In the genomic region with DNA sequence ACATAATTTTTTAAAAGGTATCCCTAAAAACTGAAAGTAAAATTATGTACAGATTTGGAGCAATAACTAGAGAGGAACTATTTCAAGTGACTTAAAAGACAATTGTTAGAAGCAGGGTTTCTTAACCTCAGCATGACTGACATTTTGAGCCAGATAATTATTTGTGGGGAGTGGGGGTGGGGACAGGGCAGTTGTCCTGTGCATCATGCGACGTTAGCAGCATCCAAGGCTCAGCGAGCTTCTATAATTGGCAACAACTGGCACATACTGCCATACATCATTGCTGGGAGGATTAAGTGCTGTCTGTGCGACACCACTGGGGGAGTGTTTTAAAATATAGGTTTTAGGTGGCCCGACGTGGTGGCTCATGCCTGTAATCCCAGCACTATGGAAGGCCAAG, we compare ENCODE assay signal across 24 cellular contexts. TPM values are rescaled to one million over a fixed set of nuclear protein-coding genes. Genes with fewer than 3 reads are reported as not detected.
DNase-seq lines count a peak whose midpoint lies in the region; ATAC-seq and TF ChIP-seq lines count a peak whose summit lies in the region.
"Had no signal": no experiment of that assay in that cellular context is flagged by ENCODE, and none has a peak within 500 bp of the region (broad histone marks: within the 10 kb centered on the region; RNA-seq: fewer than 3 reads in every experiment).

No MANE protein-coding gene starts in this region.

- peaks cover 7% of the 10 kb centered on the region for H3K9me3 ChIP-seq in endodermal cell (ENCODE audit: control insufficient read depth, low read length)
- H3K9me3 ChIP-seq: gastroesophageal sphincter, left lung had no signal

- TF ChIP-seq CTCF in endodermal cell (conservative IDR thresholded peaks at IDR 0.05) = no peak

- peaks cover 27% of the 10 kb centered on the region for H3K36me3 Mint-ChIP-seq in endodermal cell (ENCODE audit: low read depth)

- WGBS in endodermal cell (ENCODE audit: insufficient coverage in 1 of 2, insufficient read length in 1 of 2), 2 experiments = 96 to 97% methylated on average over 5 to 6 of the region's 6 CpGs

- H3K4me3 ChIP-seq in endodermal cell (ENCODE audit: low read length) = no peak overlapping the region
- H3K4me3 ChIP-seq: gastroesophageal sphincter, left lung, SK-N-MC had no signal

- H3K27me3 Mint-ChIP-seq in endodermal cell (ENCODE audit: insufficient read depth) = no peaks in the 10 kb centered on the region
- H3K27me3 Mint-ChIP-seq: activated naive CD4-positive, alpha-beta T cell treated with anti-CD3 and anti-CD28 coated beads, Interleukin-2, amount 50 U/mL, for 24 hours; CD4-positive, alpha-beta T cell; naive thymus-derived CD4-positive, alpha-beta T cell; stimulated activated memory B cell treated with anti-CD40 and anti-IgM and Interleukin-4, amounts not matched to agents 10 μg/mL and 1 μg/mL and 100 μg/mL, for 72 hours had no signal

- H3K4me3 Mint-ChIP-seq in endodermal cell = no peak overlapping the region
- H3K4me3 Mint-ChIP-seq: activated naive CD4-positive, alpha-beta T cell treated with anti-CD3 and anti-CD28 coated beads, Interleukin-2, amount 50 U/mL, for 24 hours; CD4-positive, alpha-beta T cell; HFFc6; mesothelial cell of epicardium; stimulated activated memory B cell treated with anti-CD40 and anti-IgM and Interleukin-4, amounts not matched to agents 10 μg/mL and 1 μg/mL and 100 μg/mL, for 72 hours; T-helper 1 cell treated with Interleukin-12 subunit alpha and Interleukin-12 subunit beta and Interleukin-4 antibody, amounts not matched to agents 30 μg/mL and 1 μg/mL, for 36 hours had no signal

- ATAC-seq in GM19328 (IDR thresholded peaks at IDR 0.05; ENCODE audit: unreplicated experiment) = no peak
- ATAC-seq: left lung; naive thymus-derived CD4-positive, alpha-beta T cell; stimulated activated memory B cell treated with anti-CD40 and anti-IgM and Interleukin-4, amounts not matched to agents 10 μg/mL and 1 μg/mL and 100 μg/mL, for 72 hours had no signal

- H3K4me1 ChIP-seq in endodermal cell (ENCODE audit: control insufficient read depth, insufficient read depth, low read length) = peaks cover 10% of the 10 kb centered on the region
- H3K4me1 ChIP-seq: left lung had no signal

- peak overlapping the region; percentile 35 for H3K27ac Mint-ChIP-seq in endodermal cell
- H3K27ac Mint-ChIP-seq: activated naive CD4-positive, alpha-beta T cell treated with anti-CD3 and anti-CD28 coated beads, Interleukin-2, amount 50 U/mL, for 24 hours; CD4-positive, alpha-beta T cell; naive thymus-derived CD4-positive, alpha-beta T cell; stimulated activated memory B cell treated with anti-CD40 and anti-IgM and Interleukin-4, amounts not matched to agents 10 μg/mL and 1 μg/mL and 100 μg/mL, for 72 hours; T-helper 1 cell treated with Interleukin-12 subunit alpha and Interleukin-12 subunit beta and Interleukin-4 antibody, amounts not matched to agents 30 μg/mL and 1 μg/mL, for 36 hours had no signal

- peaks cover 26% of the 10 kb centered on the region for H3K4me1 Mint-ChIP-seq in endodermal cell
- H3K4me1 Mint-ChIP-seq: stimulated activated memory B cell treated with anti-CD40 and anti-IgM and Interleukin-4, amounts not matched to agents 10 μg/mL and 1 μg/mL and 100 μg/mL, for 72 hours had no signal

- no peak overlapping the region for H3K9ac ChIP-seq in endodermal cell (ENCODE audit: extremely low read depth, low read length, poor library complexity, severe bottlenecking)

- no peak overlapping the region for H3K27ac ChIP-seq in endodermal cell (ENCODE audit: low read depth, low read length)
- H3K27ac ChIP-seq: 22Rv1, left lung, SK-N-MC had no signal

- peaks cover 4% of the 10 kb centered on the region for H3K9me3 Mint-ChIP-seq in endodermal cell
- H3K9me3 Mint-ChIP-seq: activated naive CD4-positive, alpha-beta T cell treated with anti-CD3 and anti-CD28 coated beads, Interleukin-2, amount 50 U/mL, for 24 hours; CD4-positive, alpha-beta T cell; HFFc6 had no signal

- H3K36me3 ChIP-seq in endodermal cell (ENCODE audit: control insufficient read depth, insufficient read depth, low read length) = peaks cover 11% of the 10 kb centered on the region

- DNase-seq in NCI-H1417 (lab: John Stamatoyannopoulos, UW) = peak in 2 of 3 experiments; percentile 5 to 44
- DNase-seq in NCI-H1417 treated with DMSO at 0.1 percent for 48 hours (lab: John Stamatoyannopoulos, UW) = no peak
- peak; percentile 51 for DNase-seq in NCI-H2227 treated with DMSO at 0.1 percent for 48 hours (lab: John Stamatoyannopoulos, UW)
- no peak for DNase-seq in endodermal cell
- DNase-seq in NCI-H748 (lab: John Stamatoyannopoulos, UW; ENCODE audit: unreplicated experiment) = no peak
- DNase-seq: activated CD4-positive, alpha-beta T cell treated with anti-CD3 and anti-CD28 coated beads for 48 hours; anterior cingulate cortex; CD4-positive, alpha-beta T cell; DMS 273 treated with DMSO at 0.1 percent for 48 hours; left lung; naive thymus-derived CD4-positive, alpha-beta T cell; NCI-H1105 treated with DMSO at 0.1 percent for 48 hours; NCI-H446 treated with DMSO at 0.1 percent for 48 hours; RPMI8226; stimulated activated CD4-positive, alpha-beta T cell treated with anti-CD3 and anti-CD28 coated beads, Interleukin-2, amount 100 ng/mL, for 48 hours had no signal

- H3K27me3 ChIP-seq in endodermal cell (ENCODE audit: control insufficient read depth, insufficient read depth, low read length, poor library complexity, severe bottlenecking) = no peaks in the 10 kb centered on the region
- H3K27me3 ChIP-seq: gastroesophageal sphincter, left lung had no signal

RNA-seq across cellular contexts. Expression of gene GABARAPL2, which starts 27.1 kb away (rescaled TPM):
- total RNA-seq in endodermal cell = 10 to 100 TPM; 72.8 to 78.5 TPM
- 126 TPM for polyA plus RNA-seq in endodermal cell (2013, experiment 1 of 2)
- polyA plus RNA-seq in endodermal cell (2013, experiment 2 of 2) = 128 TPM

RNA-seq across cellular contexts. Expression of gene ADAT1, which starts 29.8 kb away (rescaled TPM):
- total RNA-seq in endodermal cell = 10 to 100 TPM; 50.1 to 54.9 TPM
- 43.4 TPM for polyA plus RNA-seq in endodermal cell (2013, experiment 1 of 2)
- polyA plus RNA-seq in endodermal cell (2013, experiment 2 of 2) = 41.1 TPM

RNA-seq across cellular contexts. Expression of gene TMEM231, which starts 37.3 kb away (rescaled TPM):
- total RNA-seq in endodermal cell = 10 to 100 TPM; 11.9 to 15.7 TPM
- polyA plus RNA-seq in endodermal cell (2013, experiment 1 of 2) = 25.0 TPM
- polyA plus RNA-seq in endodermal cell (2013, experiment 2 of 2) = 27.1 TPM

RNA-seq across cellular contexts. Expression of gene KARS1, which starts 54.2 kb away (rescaled TPM):
- 100 to 1,000 TPM; 141 to 168 TPM for total RNA-seq in endodermal cell
- 148 TPM for polyA plus RNA-seq in endodermal cell (2013, experiment 1 of 2)
- 138 TPM for polyA plus RNA-seq in endodermal cell (2013, experiment 2 of 2)

RNA-seq across cellular contexts. Expression of gene TERF2IP, which starts 54.3 kb away (rescaled TPM):
- 10 to 100 TPM; 20.0 to 23.4 TPM for total RNA-seq in endodermal cell
- 60.8 TPM for polyA plus RNA-seq in endodermal cell (2013, experiment 1 of 2)
- polyA plus RNA-seq in endodermal cell (2013, experiment 2 of 2) = 51.0 TPM

Comparison
In these comparisons a context has a peak if more than half of its experiments do, and no peak if none do; other contexts are left out.
1. DNase-seq: peak in NCI-H1417 (2 of 3) and NCI-H2227 treated with DMSO at 0.1 percent for 48 hours (single experiment); none in NCI-H1417 treated with DMSO at 0.1 percent for 48 hours (single experiment), endodermal cell (single experiment) and NCI-H748 (single experiment).